ENCODE assay signal across 8 cellular contexts in the genomic region with DNA sequence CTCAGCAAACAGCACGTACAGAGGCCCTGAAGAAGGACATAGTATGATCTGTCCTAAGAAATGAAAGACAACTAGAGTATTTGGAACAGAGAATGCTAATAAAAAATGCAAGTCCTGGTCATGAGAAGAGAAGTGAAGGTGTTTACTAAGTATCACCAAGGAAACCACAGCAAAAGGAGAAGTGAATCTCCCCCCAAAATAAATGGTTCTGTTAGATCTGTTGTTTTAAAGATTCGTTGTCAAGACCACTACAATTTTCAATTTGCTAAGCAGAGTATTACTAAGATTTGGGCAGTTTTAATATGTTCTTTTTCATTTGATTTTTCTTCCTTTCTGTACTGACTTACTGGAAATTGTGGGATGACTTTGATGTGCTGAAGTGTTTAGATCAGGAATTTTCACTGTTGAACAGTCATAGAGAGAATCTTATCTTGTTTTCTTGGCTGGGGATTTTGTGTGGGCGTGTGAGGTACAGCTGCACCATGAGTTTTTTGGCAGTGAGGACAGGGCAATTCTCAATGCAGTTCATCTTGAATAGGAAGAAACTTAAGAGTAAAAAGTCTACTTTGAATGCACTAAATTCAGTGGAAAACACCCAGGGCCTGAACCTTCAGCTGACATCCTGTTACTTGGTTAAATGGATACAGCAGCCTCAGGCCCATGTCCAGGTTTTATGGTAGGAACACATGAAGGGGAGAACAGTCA.
DNase-seq lines count a peak whose midpoint lies in the region; ATAC-seq and TF ChIP-seq lines count a peak whose summit lies in the region.

No MANE protein-coding gene starts in this region.

- H3K27me3 ChIP-seq in cardiac muscle cell (no peaks in the 10 kb centered on the region), thyroid gland (no peaks in the 10 kb centered on the region)

- DNase-seq in AG08396 (ENCODE audit: low spot score) (peak; percentile 14), SKM-1 treated with dmso at 0.1 percent for 144 hours (lab: John Stamatoyannopoulos, UW; ENCODE audit: unreplicated experiment) (peak; percentile 55), cardiac muscle cell (ENCODE audit: low read depth in 1 of 2, low spot score in 1 of 2) (peak; percentile 21 to 95), thyroid gland (peak; percentile 16 to 38), cortex of kidney (lab: John Stamatoyannopoulos, UW) (no peak), ecto neural progenitor cell (ENCODE audit: low spot score) (no peak)

- no peak for TF ChIP-seq CTCF in cardiac muscle cell (IDR thresholded peaks at IDR 0.05; ENCODE audit: low read depth, low read length)
- no peak for TF ChIP-seq CTCF in thyroid gland (IDR thresholded peaks at IDR 0.05)

- TF ChIP-seq POLR2A in thyroid gland (IDR thresholded peaks at IDR 0.05): no peak

- H3K9me3 ChIP-seq in cardiac muscle cell (ENCODE audit: low read depth) (no peaks in the 10 kb centered on the region), thyroid gland (no peaks in the 10 kb centered on the region)

- ATAC-seq in GM18868 (IDR thresholded peaks at IDR 0.05; ENCODE audit: unreplicated experiment) (peak; percentile 91), HG03025 (IDR thresholded peaks at IDR 0.05; ENCODE audit: low FRiP score, unreplicated experiment) (peak; percentile 93)

- no peaks in the 10 kb centered on the region for H3K36me3 ChIP-seq in cardiac muscle cell
- no peaks in the 10 kb centered on the region for H3K36me3 ChIP-seq in thyroid gland

- H3K4me1 ChIP-seq in cardiac muscle cell (ENCODE audit: low read depth) (peaks cover 26% of the 10 kb centered on the region), thyroid gland (peaks cover 17 to 18% of the 10 kb centered on the region in 2 donors)

- 42 to 61% methylated on average over 3 of the region's 3 CpGs for WGBS in thyroid gland, 2 donors

- intact Hi-C loops in thyroid gland (cut with DNase I): no loop called here

- H3K27ac ChIP-seq in cardiac muscle cell: peak overlapping the region; percentile 3
- H3K27ac ChIP-seq in thyroid gland: peak overlapping the region in 2 of 3 donors; percentile 17 to 29

- no peak overlapping the region for H3K4me3 ChIP-seq in cardiac muscle cell
- H3K4me3 ChIP-seq in thyroid gland (replicated peaks in 1 of 3): no peak overlapping the region

Comparison
In these comparisons a context has a peak if more than half of its experiments do, and no peak if none do; other contexts are left out.
1. DNase-seq: peak in AG08396 (single experiment), SKM-1 treated with dmso at 0.1 percent for 144 hours (single experiment), cardiac muscle cell (2 of 2) and thyroid gland (2 of 2); none in cortex of kidney (single experiment) and ecto neural progenitor cell (single experiment).